ENCODE assay signal across 8 cellular contexts in the genomic region with DNA sequence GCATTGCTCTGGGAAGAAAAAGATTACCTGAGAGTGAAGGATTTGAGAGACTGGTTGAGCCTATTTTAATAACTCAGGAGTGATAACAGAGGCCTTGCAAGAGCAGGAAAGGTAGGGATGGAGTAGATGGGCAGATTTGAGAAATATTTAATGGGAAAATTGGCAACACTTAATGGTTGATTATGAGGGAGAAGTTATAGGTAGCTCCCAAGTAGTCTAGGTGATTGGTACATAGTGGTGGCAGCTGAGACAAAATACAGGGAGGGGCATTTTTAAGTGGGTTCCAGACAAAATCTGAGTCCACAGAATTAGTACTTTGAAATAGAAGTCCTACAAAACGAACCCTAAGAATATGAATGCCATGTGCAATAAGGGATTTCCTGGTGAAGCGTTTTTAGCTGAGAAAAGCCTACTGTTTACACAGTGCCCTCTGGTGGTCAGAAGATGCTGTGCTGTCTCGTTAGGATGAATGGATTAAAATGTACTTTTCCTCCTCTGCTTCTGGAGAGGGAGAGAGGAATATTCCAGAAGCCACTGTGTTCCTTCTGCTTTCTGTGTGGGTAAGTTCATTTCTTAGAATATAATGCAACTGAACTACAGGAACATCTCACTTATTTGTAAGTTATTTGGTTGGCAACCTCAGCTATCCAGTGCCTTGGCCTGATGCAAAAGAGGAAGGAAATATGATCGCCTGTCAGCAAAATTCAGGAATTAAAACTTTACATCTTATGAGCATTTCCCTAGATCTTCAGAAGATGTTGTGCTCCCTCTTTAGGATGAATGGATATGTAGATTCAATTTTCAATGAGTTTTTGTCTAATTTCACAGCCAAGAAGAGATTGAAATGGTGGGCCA. TPM values are rescaled to one million over a fixed set of nuclear protein-coding genes. Genes with fewer than 3 reads are reported as not detected.
DNase-seq lines count a peak whose midpoint lies in the region; ATAC-seq and TF ChIP-seq lines count a peak whose summit lies in the region.

No MANE protein-coding gene starts in this region.

- H3K4me1 ChIP-seq in neuronal stem cell (ENCODE audit: control insufficient read depth in 2 of 2, insufficient read depth in 1 of 2, low read depth in 1 of 2, low read length in 2 of 2) = peaks cover 2 to 6% of the 10 kb centered on the region in 2 donors
- H3K4me1 ChIP-seq in thyroid gland = peaks cover 70 to 77% of the 10 kb centered on the region in 2 donors

- no peak overlapping the region for H2BK5ac ChIP-seq in neuronal stem cell (ENCODE audit: low read length)

- no peaks in the 10 kb centered on the region for H3K9me3 ChIP-seq in neuronal stem cell (replicated peaks in 1 of 2; ENCODE audit: control insufficient read depth in 2 of 2, insufficient read depth in 1 of 2, low read depth in 1 of 2, low read length in 2 of 2)
- no peaks in the 10 kb centered on the region for H3K9me3 ChIP-seq in thyroid gland

- H3K9me3 Mint-ChIP-seq in activated T-helper 2 cell treated with anti-CD3 and anti-CD28 coated beads, Interferon-gamma antibody, Interleukin-2, Interleukin-4, amounts not matched to agents 10 μg/mL and 5 μg/mL and 100 μg/mL, durations not matched to agents 14 hours and 24 hours and 36 hours = no peaks in the 10 kb centered on the region

- no peak overlapping the region for H2AK5ac ChIP-seq in neuronal stem cell (ENCODE audit: low read depth, low read length)

- H3K4me2 ChIP-seq in neuronal stem cell (ENCODE audit: insufficient read depth, low read length, poor library complexity, severe bottlenecking) = no peak overlapping the region

- no peak overlapping the region for H4K8ac ChIP-seq in neuronal stem cell (ENCODE audit: low read depth, low read length)

- no peak overlapping the region for H3K27ac ChIP-seq in neuronal stem cell (replicated peaks; ENCODE audit: low read length)
- peak overlapping the region; percentile 7 to 33 (median 13) for H3K27ac ChIP-seq in thyroid gland

- TF ChIP-seq POLR2A in thyroid gland (IDR thresholded peaks at IDR 0.05) = no peak

- no peak overlapping the region for H2BK12ac ChIP-seq in neuronal stem cell (ENCODE audit: low read length)

- peak overlapping the region; percentile 59 for H3K4me3 Mint-ChIP-seq in activated T-helper 2 cell treated with anti-CD3 and anti-CD28 coated beads, Interferon-gamma antibody, Interleukin-2, Interleukin-4, amounts not matched to agents 10 μg/mL and 5 μg/mL and 100 μg/mL, durations not matched to agents 14 hours and 24 hours and 36 hours (ENCODE audit: low read depth)

- TF ChIP-seq CTCF in LNCaP clone FGC (IDR thresholded peaks at IDR 0.05; ENCODE audit: control insufficient read depth, extremely low read depth, insufficient read depth) (peak; percentile 87), fibroblast of pulmonary artery (IDR thresholded peaks at IDR 0.05; ENCODE audit: low read length, missing control alignments) (peak; percentile 98), thyroid gland (IDR thresholded peaks at IDR 0.05) (peak; percentile 63 to 96 (median 83))

- peaks cover 38% of the 10 kb centered on the region for H3K36me3 Mint-ChIP-seq in activated T-helper 2 cell treated with anti-CD3 and anti-CD28 coated beads, Interferon-gamma antibody, Interleukin-2, Interleukin-4, amounts not matched to agents 10 μg/mL and 5 μg/mL and 100 μg/mL, durations not matched to agents 14 hours and 24 hours and 36 hours (ENCODE audit: low read depth)

- peaks cover 2% of the 10 kb centered on the region for H3K79me1 ChIP-seq in neuronal stem cell (ENCODE audit: low read depth, low read length)

- peaks cover 60% of the 10 kb centered on the region for H3K4me1 Mint-ChIP-seq in activated T-helper 2 cell treated with anti-CD3 and anti-CD28 coated beads, Interferon-gamma antibody, Interleukin-2, Interleukin-4, amounts not matched to agents 10 μg/mL and 5 μg/mL and 100 μg/mL, durations not matched to agents 14 hours and 24 hours and 36 hours (ENCODE audit: low read depth)

- intact Hi-C loops in activated T-helper 2 cell treated with anti-CD3 and anti-CD28 coated beads, Interferon-gamma antibody, Interleukin-2, Interleukin-4, amounts not matched to agents 10 μg/mL and 5 μg/mL and 100 μg/mL, durations not matched to agents 14 hours and 24 hours and 36 hours (cut with micrococcal nuclease) = loop anchor here (1.0 to 2.0 kb wide), 3 partner anchors 8 to 167 kb away; a partner anchor contains a TSS
- intact Hi-C loops in thyroid gland (cut with DNase I) = no loop called here

- H2BK15ac ChIP-seq in neuronal stem cell (ENCODE audit: low read length) = no peak overlapping the region

- H3K18ac ChIP-seq in neuronal stem cell (ENCODE audit: low read length) = no peak overlapping the region

- H3K4me3 ChIP-seq in LNCaP clone FGC (ENCODE audit: low read depth, low read length) (no peak overlapping the region), fibroblast of pulmonary artery (replicated peaks; ENCODE audit: low read depth, low read length) (no peak overlapping the region), neuronal stem cell (ENCODE audit: low read length in 2 of 2) (no peak overlapping the region), thyroid gland (replicated peaks in 1 of 3) (no peak overlapping the region)

- no peak overlapping the region for H2BK120ac ChIP-seq in neuronal stem cell (ENCODE audit: low read depth, low read length)

- no peaks in the 10 kb centered on the region for H3K27me3 Mint-ChIP-seq in activated T-helper 2 cell treated with anti-CD3 and anti-CD28 coated beads, Interferon-gamma antibody, Interleukin-2, Interleukin-4, amounts not matched to agents 10 μg/mL and 5 μg/mL and 100 μg/mL, durations not matched to agents 14 hours and 24 hours and 36 hours (ENCODE audit: low read depth)

- no peak overlapping the region for H4K91ac ChIP-seq in neuronal stem cell (ENCODE audit: low read depth, low read length, poor library complexity)

- no peak for ATAC-seq in HG02642 (IDR thresholded peaks at IDR 0.05; ENCODE audit: poor library complexity, unreplicated experiment)

- no peak overlapping the region for H3K23ac ChIP-seq in neuronal stem cell (ENCODE audit: low read depth, low read length, poor library complexity)

- no CpG with 5 or more reads among the region's 4 CpGs for WGBS in neuronal stem cell (ENCODE audit: extremely low coverage in 2 of 2, insufficient read length in 2 of 2, insufficient replicate concordance in 1 of 2), 2 donors
- 20 to 24% methylated on average over 4 of the region's 4 CpGs for WGBS in thyroid gland, 2 donors

- H3K36me3 ChIP-seq in neuronal stem cell (replicated peaks in 1 of 2; ENCODE audit: control insufficient read depth in 2 of 2, insufficient read depth in 2 of 2, low read length in 2 of 2) (peaks cover 0 to 17% of the 10 kb centered on the region in 2 donors), thyroid gland (no peaks in the 10 kb centered on the region)

- no peak overlapping the region for H3K14ac ChIP-seq in neuronal stem cell (ENCODE audit: low read length)

- H3K4ac ChIP-seq in neuronal stem cell (ENCODE audit: low read length) = no peak overlapping the region

- H2AFZ ChIP-seq in neuronal stem cell (ENCODE audit: low read length) = no peak overlapping the region

- peak overlapping the region; percentile 75 for H3K27ac Mint-ChIP-seq in activated T-helper 2 cell treated with anti-CD3 and anti-CD28 coated beads, Interferon-gamma antibody, Interleukin-2, Interleukin-4, amounts not matched to agents 10 μg/mL and 5 μg/mL and 100 μg/mL, durations not matched to agents 14 hours and 24 hours and 36 hours

- H3K27me3 ChIP-seq in neuronal stem cell (ENCODE audit: control insufficient read depth in 3 of 3, insufficient read depth in 3 of 3, low read depth in 1 of 3, low read length in 3 of 3) (no peaks in the 10 kb centered on the region), thyroid gland (no peaks in the 10 kb centered on the region)

- DNase-seq in Daoy (ENCODE audit: low read depth) (peak; percentile 71), LNCaP clone FGC (ENCODE audit: low read depth) (no peak), RKO (ENCODE audit: low spot score) (peak; percentile 81), fibroblast of pulmonary artery (ENCODE audit: low read depth) (peak; percentile 82), neuronal stem cell (ENCODE audit: low spot score) (peak; percentile 64), thyroid gland (peak; percentile 71 to 74)
- peak; percentile 51 for DNase-seq in activated T-helper 2 cell treated with anti-CD3 and anti-CD28 coated beads, Interferon-gamma antibody, Interleukin-2, Interleukin-4, amounts not matched to agents 10 μg/mL and 5 μg/mL and 100 μg/mL, durations not matched to agents 14 hours and 24 hours and 36 hours (ENCODE audit: low spot score)

- H3K9ac ChIP-seq in neuronal stem cell (ENCODE audit: low read depth, low read length, poor library complexity) = no peak overlapping the region

RNA-seq across cellular contexts. Expression of a gene that starts 6.5 kb away (rescaled TPM):
- 31.3 and 47.0 TPM in 2 replicates for total RNA-seq in Daoy (2014; rRNA removed; shearing (Covaris generic))
- total RNA-seq in activated T-helper 2 cell treated with anti-CD3 and anti-CD28 coated beads, Interferon-gamma antibody, Interleukin-2, Interleukin-4, amounts not matched to agents 10 μg/mL and 5 μg/mL and 100 μg/mL, durations not matched to agents 14 hours and 24 hours and 36 hours = 51.1 and 52.8 TPM in 2 replicates
- 16.0 TPM for polyA plus RNA-seq in neuronal stem cell (2013, experiment 1 of 2)
- 15.1 TPM for polyA plus RNA-seq in neuronal stem cell (2013, experiment 2 of 2)
- 10 to 100 TPM; 44.5 to 72.0 (median 55.9) TPM for total RNA-seq in thyroid gland

RNA-seq across cellular contexts. Expression of a gene that starts 7.4 kb away (rescaled TPM):
- total RNA-seq in Daoy (2014; rRNA removed; shearing (Covaris generic)) = 2.0 and 2.8 TPM in 2 replicates
- total RNA-seq in activated T-helper 2 cell treated with anti-CD3 and anti-CD28 coated beads, Interferon-gamma antibody, Interleukin-2, Interleukin-4, amounts not matched to agents 10 μg/mL and 5 μg/mL and 100 μg/mL, durations not matched to agents 14 hours and 24 hours and 36 hours = 24.7 and 24.9 TPM in 2 replicates
- 6.9 TPM for polyA plus RNA-seq in neuronal stem cell (2013, experiment 1 of 2)
- polyA plus RNA-seq in neuronal stem cell (2013, experiment 2 of 2) = 6.2 TPM
- 10 to 100 TPM; 15.9 to 23.0 (median 17.7) TPM for total RNA-seq in thyroid gland

RNA-seq across cellular contexts. Expression of a gene that starts 29.5 kb away (rescaled TPM):
- total RNA-seq in Daoy (2014; rRNA removed; shearing (Covaris generic)) = 5.6 and 6.1 TPM in 2 replicates
- 6.6 and 7.1 TPM in 2 replicates for total RNA-seq in activated T-helper 2 cell treated with anti-CD3 and anti-CD28 coated beads, Interferon-gamma antibody, Interleukin-2, Interleukin-4, amounts not matched to agents 10 μg/mL and 5 μg/mL and 100 μg/mL, durations not matched to agents 14 hours and 24 hours and 36 hours
- 3.5 TPM for polyA plus RNA-seq in neuronal stem cell (2013, experiment 1 of 2)
- polyA plus RNA-seq in neuronal stem cell (2013, experiment 2 of 2) = 3.5 TPM
- total RNA-seq in thyroid gland = 10 to 100 TPM in 1 of 4 donors, 1 to 10 TPM in 3; 6.0 to 11.0 (median 8.4) TPM

RNA-seq across cellular contexts. Expression of a gene that starts 38.7 kb away (rescaled TPM):
- total RNA-seq in Daoy (2014; rRNA removed; shearing (Covaris generic)) = 0.18 and 0.63 TPM in 2 replicates
- not detected in 2 replicates for total RNA-seq in activated T-helper 2 cell treated with anti-CD3 and anti-CD28 coated beads, Interferon-gamma antibody, Interleukin-2, Interleukin-4, amounts not matched to agents 10 μg/mL and 5 μg/mL and 100 μg/mL, durations not matched to agents 14 hours and 24 hours and 36 hours
- 0.11 TPM for polyA plus RNA-seq in neuronal stem cell (2013, experiment 1 of 2)
- 0.11 TPM for polyA plus RNA-seq in neuronal stem cell (2013, experiment 2 of 2)
- under 1 TPM in 3 of 4 donors, not detected in 1; 0.54 to 0.67 (median 0.63) TPM for total RNA-seq in thyroid gland

RNA-seq across cellular contexts. Expression of a gene that starts 45.8 kb away (rescaled TPM):
- total RNA-seq in Daoy (2014; rRNA removed; shearing (Covaris generic)) = 1.6 and 2.9 TPM in 2 replicates
- total RNA-seq in activated T-helper 2 cell treated with anti-CD3 and anti-CD28 coated beads, Interferon-gamma antibody, Interleukin-2, Interleukin-4, amounts not matched to agents 10 μg/mL and 5 μg/mL and 100 μg/mL, durations not matched to agents 14 hours and 24 hours and 36 hours = 2.3 and 2.5 TPM in 2 replicates
- 1.1 TPM for polyA plus RNA-seq in neuronal stem cell (2013, experiment 1 of 2)
- polyA plus RNA-seq in neuronal stem cell (2013, experiment 2 of 2) = 1.1 TPM
- 1 to 10 TPM in 3 of 4 donors, under 1 TPM in 1; 0.92 to 1.3 (median 1.0) TPM for total RNA-seq in thyroid gland
